23 cellular contexts compared by ENCODE assay signal in the genomic region with DNA sequence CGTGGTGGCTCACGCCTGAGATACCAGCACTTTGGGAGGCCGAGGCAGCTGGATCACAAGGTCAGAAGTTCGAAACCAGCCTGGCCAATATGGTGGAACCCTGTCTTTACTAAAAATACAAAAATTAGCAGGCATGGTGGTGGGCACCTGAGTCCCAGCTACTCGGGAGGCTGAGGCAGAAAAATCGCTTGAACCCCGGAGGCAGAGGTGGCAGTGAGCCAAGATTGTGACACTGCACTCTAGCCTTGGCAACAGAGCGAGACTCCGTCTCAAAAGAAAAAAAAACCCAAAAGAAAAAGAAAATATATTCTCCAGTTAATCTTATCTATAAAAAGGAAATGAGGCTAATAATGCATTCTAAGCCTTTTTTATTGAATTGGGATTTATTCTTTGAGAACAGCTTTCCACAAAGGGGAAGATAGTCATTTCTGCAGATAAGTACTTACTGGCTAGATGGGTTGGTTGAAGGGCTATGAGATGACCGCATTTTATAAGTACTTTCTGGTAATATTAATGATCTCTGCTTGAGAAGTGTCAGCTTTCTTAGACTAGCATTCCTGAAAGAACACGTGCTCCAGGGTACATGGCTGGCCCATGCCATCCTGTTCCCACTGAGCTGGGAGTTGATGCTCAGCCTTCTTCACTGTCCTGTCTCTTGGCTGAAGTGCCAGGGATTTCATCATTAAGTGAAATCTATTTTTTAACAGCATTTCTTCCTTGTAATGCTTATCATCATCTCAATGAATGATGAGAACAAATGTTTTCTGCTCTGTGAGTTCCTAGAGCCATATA. TPM values are rescaled to one million over a fixed set of nuclear protein-coding genes. Genes with fewer than 3 reads are reported as not detected.
DNase-seq lines count a peak whose midpoint lies in the region; ATAC-seq and TF ChIP-seq lines count a peak whose summit lies in the region.
"Had no signal": no experiment of that assay in that cellular context is flagged by ENCODE, and none has a peak within 500 bp of the region (broad histone marks: within the 10 kb centered on the region; RNA-seq: fewer than 3 reads in every experiment).

No MANE protein-coding gene starts in this region.

- 78 to 82% (median 80%) methylated on average over 11 of the region's 11 CpGs for WGBS in heart left ventricle, 4 donors

- TF ChIP-seq CTCF in heart left ventricle (IDR thresholded peaks at IDR 0.05) = no peak
- no peak for TF ChIP-seq CTCF in thoracic aorta (IDR thresholded peaks at IDR 0.05)

- no peaks in the 10 kb centered on the region for H3K27me3 ChIP-seq in heart left ventricle
- no peaks in the 10 kb centered on the region for H3K27me3 ChIP-seq in thoracic aorta (replicated peaks; ENCODE audit: insufficient read depth)
- H3K27me3 ChIP-seq: gastroesophageal sphincter, ovary, tibial artery had no signal

- H3K4me1 Mint-ChIP-seq in effector memory CD8-positive, alpha-beta T cell (ENCODE audit: low read depth in 2 of 2) = peaks cover 0 to 20% of the 10 kb centered on the region in 2 donors

- H3K27me3 Mint-ChIP-seq in effector memory CD8-positive, alpha-beta T cell = no peaks in the 10 kb centered on the region
- H3K27me3 Mint-ChIP-seq: CD4-positive, CD25-positive, alpha-beta regulatory T cell; natural killer cell treated with Interleukin-12 subunit alpha and Interleukin-12 subunit beta and Interleukin-15 and Interleukin-18, amount 100 ng/mL, for 72 hours had no signal

- H3K27ac ChIP-seq in heart left ventricle (peak overlapping the region in 1 of 12 donors; percentile 48), thoracic aorta (peak overlapping the region; percentile 1 to 85)
- H3K27ac ChIP-seq: gastroesophageal sphincter, ovary had no signal

- H3K9me3 Mint-ChIP-seq in effector memory CD8-positive, alpha-beta T cell = no peaks in the 10 kb centered on the region
- H3K9me3 Mint-ChIP-seq: CD4-positive, CD25-positive, alpha-beta regulatory T cell; natural killer cell treated with Interleukin-12 subunit alpha and Interleukin-12 subunit beta and Interleukin-15 and Interleukin-18, amount 100 ng/mL, for 72 hours had no signal

- H3K4me1 ChIP-seq in heart left ventricle = peaks cover 0 to 22% (median 0%) of the 10 kb centered on the region in 12 donors
- H3K4me1 ChIP-seq in thoracic aorta (ENCODE audit: control insufficient read depth in 1 of 2, low read depth in 2 of 2) = peaks cover 6 to 34% of the 10 kb centered on the region in 2 donors
- H3K4me1 ChIP-seq: gastroesophageal sphincter had no signal

- peaks cover 75% of the 10 kb centered on the region for H3K36me3 Mint-ChIP-seq in effector memory CD8-positive, alpha-beta T cell (ENCODE audit: insufficient read depth)

- peaks cover 0 to 93% (median 82%) of the 10 kb centered on the region in 9 donors for H3K36me3 ChIP-seq in heart left ventricle
- peaks cover 24% of the 10 kb centered on the region for H3K36me3 ChIP-seq in thoracic aorta
- H3K36me3 ChIP-seq: ovary had no signal

- DNase-seq in Right ventricle myocardium superior = no peak
- no peak for DNase-seq in heart left ventricle
- DNase-seq in LHCN-M2 (ENCODE audit: low read depth) = peak; percentile 20
- no peak for DNase-seq in effector memory CD8-positive, alpha-beta T cell
- no peak for DNase-seq in thoracic aorta (ENCODE audit: low spot score)
- DNase-seq in ecto neural progenitor cell (ENCODE audit: low spot score) = no peak
- no peak for DNase-seq in NCI-H82 treated with DMSO at 0.1 percent for 48 hours (lab: John Stamatoyannopoulos, UW; ENCODE audit: unreplicated experiment)
- DNase-seq: activated CD4-positive, alpha-beta T cell treated with anti-CD3 and anti-CD28 coated beads for 1 hour; activated effector memory CD4-positive, alpha-beta T cell treated with anti-CD3 and anti-CD28 coated beads, Interleukin-2, amount 50 U/mL, for 16 hours; CD4-positive, CD25-positive, alpha-beta regulatory T cell; effector CD4-positive, alpha-beta T cell; HCEC 1CT; kidney glomerular epithelial cell; mesendoderm; NCI-H1436; ovary; SW 1271; tibial artery had no signal

- no peak for TF ChIP-seq POLR2A in heart left ventricle (IDR thresholded peaks at IDR 0.05)

- no peak overlapping the region for H3K4me3 ChIP-seq in heart left ventricle
- no peak overlapping the region for H3K4me3 ChIP-seq in thoracic aorta
- H3K4me3 ChIP-seq: gastroesophageal sphincter, ovary, tibial artery had no signal

- intact Hi-C loops in Right ventricle myocardium superior (cut with DNase I) = no loop called here
- intact Hi-C loops in heart left ventricle (cut with DNase I) = no loop called here

- H3K4me3 Mint-ChIP-seq in effector memory CD8-positive, alpha-beta T cell = no peak overlapping the region
- H3K4me3 Mint-ChIP-seq: CD4-positive, CD25-positive, alpha-beta regulatory T cell had no signal

- peak; percentile 25 for ATAC-seq in Right ventricle myocardium superior (ENCODE audit: poor library complexity)
- ATAC-seq in heart left ventricle = no peak
- no peak for ATAC-seq in effector memory CD8-positive, alpha-beta T cell (replicated peaks)
- ATAC-seq in thoracic aorta (ENCODE audit: insufficient number of reproducible peaks, low FRiP score, low read depth) = no peak
- ATAC-seq in GM19397 (IDR thresholded peaks at IDR 0.05; ENCODE audit: unreplicated experiment) = no peak
- ATAC-seq: esophagus mucosa, gastroesophageal sphincter, sciatic nerve had no signal

- H3K9me3 ChIP-seq in heart left ventricle (no peaks in the 10 kb centered on the region), thoracic aorta (no peaks in the 10 kb centered on the region)
- H3K9me3 ChIP-seq: gastroesophageal sphincter, ovary, tibial artery had no signal

- H3K27ac Mint-ChIP-seq in effector memory CD8-positive, alpha-beta T cell = peak overlapping the region; percentile 82 to 86

RNA-seq across cellular contexts. Expression of gene SASS6, which starts 57.9 kb away (rescaled TPM):
- total RNA-seq in Right ventricle myocardium superior = 1.6 TPM
- 1 to 10 TPM; 1.5 to 2.2 (median 1.8) TPM for total RNA-seq in heart left ventricle
- 1 to 10 TPM; 1.1 to 1.6 TPM for polyA plus RNA-seq in heart left ventricle
- 8.5 and 8.8 TPM in 2 replicates for total RNA-seq in LHCN-M2 (2014; rRNA removed)
- polyA plus RNA-seq in LHCN-M2 (2012) = 0.80 TPM
- 1 to 10 TPM; 2.4 to 3.2 TPM for total RNA-seq in thoracic aorta

RNA-seq across cellular contexts. Expression of gene TRMT13, which starts 58.2 kb away (rescaled TPM):
- 5.3 TPM for total RNA-seq in Right ventricle myocardium superior
- total RNA-seq in heart left ventricle = 1 to 10 TPM; 2.0 to 8.1 (median 5.9) TPM
- 1 to 10 TPM; 6.2 to 8.1 TPM for polyA plus RNA-seq in heart left ventricle
- total RNA-seq in LHCN-M2 (2014; rRNA removed) = 12.7 and 20.4 TPM in 2 replicates
- 3.1 TPM for polyA plus RNA-seq in LHCN-M2 (2012)
- 10 to 100 TPM; 11.4 to 11.7 TPM for total RNA-seq in thoracic aorta
